Comparison of ENCODE assay signal across 24 cellular contexts in genomic region chr15:57384816-57385215, GRCh38. TPM values are rescaled to one million over a fixed set of nuclear protein-coding genes. Genes with fewer than 3 reads are reported as not detected.
DNase-seq lines count a peak whose midpoint lies in the region; ATAC-seq and TF ChIP-seq lines count a peak whose summit lies in the region.
"Had no signal": no experiment of that assay in that cellular context is flagged by ENCODE, and none has a peak within 500 bp of the region (broad histone marks: within the 10 kb centered on the region; RNA-seq: fewer than 3 reads in every experiment).

No MANE protein-coding gene starts in this region.

- TF ChIP-seq EP300 in esophagus muscularis mucosa (IDR thresholded peaks at IDR 0.05) = no peak

- no peaks in the 10 kb centered on the region for H3K79me2 ChIP-seq in GM23248 (ENCODE audit: insufficient read depth)

- no peaks in the 10 kb centered on the region for H3K4me1 ChIP-seq in GM23248 (ENCODE audit: insufficient read depth)
- H3K4me1 ChIP-seq in adrenal gland (replicated peaks in 1 of 2) = peaks cover 44 to 60% of the 10 kb centered on the region in 2 donors
- H3K4me1 ChIP-seq in esophagus muscularis mucosa = peaks cover 32 to 83% (median 74%) of the 10 kb centered on the region in 4 donors
- H3K4me1 ChIP-seq: gastrocnemius medialis, psoas muscle, spleen had no signal

- DNase-seq in GM23248 = peak; percentile 42
- DNase-seq in adrenal gland = peak in 4 of 7 donors; percentile 35 to 57 (median 46)
- no peak for DNase-seq in esophagus muscularis mucosa (ENCODE audit: extremely low spot score)
- no peak for DNase-seq in omental fat pad (ENCODE audit: low spot score)
- no peak for DNase-seq in iPS-NIHi7 (ENCODE audit: extremely low spot score)
- DNase-seq in NCI-H1092 (lab: John Stamatoyannopoulos, UW) = no peak
- DNase-seq in cerebellar cortex (ENCODE audit: low spot score) = no peak
- no peak for DNase-seq in SHP77 (lab: John Stamatoyannopoulos, UW)
- DNase-seq: activated CD4-positive, alpha-beta T cell treated with anti-CD3 and anti-CD28 coated beads for 1 hour; activated naive CD4-positive, alpha-beta T cell treated with anti-CD3 and anti-CD28 coated beads, Interleukin-2, amount 10 ng/mL, durations not matched to agents 7 days and 5 days; activated T-cell treated with anti-CD3 and anti-CD28 coated beads, Interleukin-2, amount 50 U/mL, for 72 hours; AML-193; body of pancreas; DMS79 treated with DMSO at 0.1 percent for 48 hours; gastrocnemius medialis; NCI-H1436; NCI-H2171; NCI-H69; nephron progenitor cell; psoas muscle; spleen; stimulated activated CD4-positive, alpha-beta T cell treated with anti-CD3 and anti-CD28 coated beads, Interleukin-4, amount 100 ng/mL, for 4 hours; SW 1271; upper lobe of left lung had no signal

- no peak overlapping the region for H2AFZ ChIP-seq in GM23248

- intact Hi-C loops in adrenal gland (cut with DNase I) = no loop called here
- intact Hi-C loops in esophagus muscularis mucosa (cut with DNase I) = no loop called here

- H3K27ac ChIP-seq in GM23248 = no peak overlapping the region
- peak overlapping the region in 3 of 5 donors; percentile 37 to 86 (median 60) for H3K27ac ChIP-seq in adrenal gland
- H3K27ac ChIP-seq in esophagus muscularis mucosa (replicated peaks in 1 of 4) = peak overlapping the region in 3 of 4 donors; percentile 62 to 73 (median 73)
- H3K27ac ChIP-seq: gastrocnemius medialis, psoas muscle, spleen, upper lobe of left lung had no signal

- WGBS in GM23248 (ENCODE audit: low coverage in 1 of 2, low lambda C conversion rate in 2 of 2, missing lambda C conversion rate in 2 of 2), 2 experiments = 86 to 89% methylated on average over 2 of the region's 2 CpGs
- 24 to 44% (median 37%) methylated on average over 2 of the region's 2 CpGs for WGBS in adrenal gland, 4 donors
- 67% methylated on average over 2 of the region's 2 CpGs for WGBS in esophagus muscularis mucosa

- H3K4me2 ChIP-seq in GM23248 (ENCODE audit: unreplicated experiment) = no peak overlapping the region

- in situ Hi-C loops in GM23248 (cut with MboI) = no loop called here

- H3K27me3 ChIP-seq in GM23248 (replicated peaks; ENCODE audit: insufficient read depth) = peaks cover 14% of the 10 kb centered on the region
- no peaks in the 10 kb centered on the region for H3K27me3 ChIP-seq in adrenal gland
- no peaks in the 10 kb centered on the region for H3K27me3 ChIP-seq in esophagus muscularis mucosa
- H3K27me3 ChIP-seq: body of pancreas, gastrocnemius medialis, upper lobe of left lung had no signal

- no peaks in the 10 kb centered on the region for H3K36me3 ChIP-seq in GM23248 (ENCODE audit: low read depth)
- H3K36me3 ChIP-seq in adrenal gland (replicated peaks in 1 of 2) = no peaks in the 10 kb centered on the region
- H3K36me3 ChIP-seq in esophagus muscularis mucosa = no peaks in the 10 kb centered on the region
- H3K36me3 ChIP-seq: gastrocnemius medialis, spleen, upper lobe of left lung had no signal

- no peak overlapping the region for H3K9ac ChIP-seq in GM23248

- TF ChIP-seq CTCF in adrenal gland (IDR thresholded peaks at IDR 0.05) (no peak), esophagus muscularis mucosa (IDR thresholded peaks at IDR 0.05) (no peak), omental fat pad (IDR thresholded peaks at IDR 0.05) (no peak)

- no peaks in the 10 kb centered on the region for H3F3A ChIP-seq in GM23248 (ENCODE audit: insufficient read depth)

- no peaks in the 10 kb centered on the region for H3K9me2 ChIP-seq in GM23248 (ENCODE audit: insufficient read depth)

- peak; percentile 46 for ATAC-seq in omental fat pad (ENCODE audit: low FRiP score)
- ATAC-seq: activated T-cell treated with anti-CD3 and anti-CD28 coated beads, Interleukin-2, amount 50 U/mL, for 72 hours; body of pancreas; gastrocnemius medialis; psoas muscle had no signal

- no peaks in the 10 kb centered on the region for H4K20me1 ChIP-seq in GM23248 (ENCODE audit: insufficient read depth)

- no peak overlapping the region for H3K4me3 ChIP-seq in GM23248
- H3K4me3 ChIP-seq in adrenal gland = no peak overlapping the region
- H3K4me3 ChIP-seq in esophagus muscularis mucosa = no peak overlapping the region
- H3K4me3 ChIP-seq: body of pancreas, gastrocnemius medialis, psoas muscle, spleen, upper lobe of left lung had no signal

- TF ChIP-seq POLR2A in adrenal gland (IDR thresholded peaks at IDR 0.05) (no peak), esophagus muscularis mucosa (IDR thresholded peaks at IDR 0.05; ENCODE audit: low read depth) (no peak)

- no peaks in the 10 kb centered on the region for H3K9me3 ChIP-seq in GM23248 (ENCODE audit: low read depth)
- H3K9me3 ChIP-seq in adrenal gland (replicated peaks in 1 of 3) = no peaks in the 10 kb centered on the region
- H3K9me3 ChIP-seq in esophagus muscularis mucosa = no peaks in the 10 kb centered on the region
- H3K9me3 ChIP-seq: body of pancreas, gastrocnemius medialis, psoas muscle, spleen, upper lobe of left lung had no signal

RNA-seq across cellular contexts. Expression of gene CGNL1, which starts 8.5 kb away (rescaled TPM):
- 0.11 and 0.13 TPM in 2 replicates for total RNA-seq in GM23248 (2014; rRNA removed; shearing (Covaris generic))
- 0.04 and 0.11 TPM in 2 replicates for polyA plus RNA-seq in GM23248 (2016; fragmentation: Nextera tagmentation; extraction: Ambion mirVana)
- total RNA-seq in adrenal gland = 10 to 100 TPM; 17.7 to 49.5 (median 27.0) TPM
- polyA plus RNA-seq in adrenal gland = 10 to 100 TPM in 2 of 3 donors, 1 to 10 TPM in 1; 5.5 to 25.0 (median 15.6) TPM
- total RNA-seq in esophagus muscularis mucosa = 10 to 100 TPM in 2 of 4 donors, 1 to 10 TPM in 2; 9.6 to 21.3 (median 13.1) TPM
- total RNA-seq in omental fat pad = 10 to 100 TPM in 1 of 4 donors, 1 to 10 TPM in 3; 4.7 to 13.7 (median 7.3) TPM
- total RNA-seq: activated T-cell treated with anti-CD3 and anti-CD28 coated beads, Interleukin-2, amount 50 U/mL, for 72 hours had no signal

Comparison
In these comparisons a context has a peak if more than half of its experiments do, and no peak if none do; other contexts are left out.
1. DNase-seq: peak in GM23248 (single experiment) and adrenal gland (4 of 7); none in esophagus muscularis mucosa (single experiment), omental fat pad (single experiment), iPS-NIHi7 (single experiment), NCI-H1092 (single experiment), cerebellar cortex (single experiment) and SHP77 (0 of 2).